Comparison of ENCODE assay signal across 24 cellular contexts in the genomic region with DNA sequence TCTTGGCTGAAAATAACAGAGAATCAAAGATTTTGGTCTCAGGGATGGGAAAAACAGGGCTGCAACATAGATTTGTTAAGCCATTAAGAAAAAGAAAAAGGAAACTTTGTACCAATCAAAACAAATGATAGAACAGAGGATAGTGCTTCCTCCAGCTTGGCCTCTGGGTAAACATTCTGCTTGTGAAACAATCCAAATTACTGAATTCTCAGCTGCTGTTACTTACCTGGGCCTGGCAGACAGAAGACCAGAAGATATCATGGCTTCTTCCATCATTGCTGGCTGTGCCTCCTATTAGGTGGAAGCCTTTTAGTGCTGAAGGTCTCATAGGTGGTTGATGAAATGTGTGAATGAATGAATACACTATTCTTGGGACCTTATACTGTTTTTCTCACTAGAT. TPM values are rescaled to one million over a fixed set of nuclear protein-coding genes. Genes with fewer than 3 reads are reported as not detected.
DNase-seq lines count a peak whose midpoint lies in the region; ATAC-seq and TF ChIP-seq lines count a peak whose summit lies in the region.
"Had no signal": no experiment of that assay in that cellular context is flagged by ENCODE, and none has a peak within 500 bp of the region (broad histone marks: within the 10 kb centered on the region; RNA-seq: fewer than 3 reads in every experiment).

No MANE protein-coding gene starts in this region.

- H3K9me3 ChIP-seq in WERI-Rb-1 (ENCODE audit: severe bottlenecking) (no peaks in the 10 kb centered on the region), tibial artery (no peaks in the 10 kb centered on the region)
- H3K9me3 ChIP-seq: BLaER1 had no signal

- intact Hi-C loops in dorsolateral prefrontal cortex (cut with DNase I) (no loop called here), tibial artery (cut with DNase I; ENCODE audit: low total_unique reads) (no loop called here)

- DNase-seq in WERI-Rb-1, result no peak
- no peak for DNase-seq in dorsolateral prefrontal cortex
- DNase-seq in tibial artery, result no peak
- DNase-seq in SHP77 (lab: John Stamatoyannopoulos, UW), result no peak
- DNase-seq in NCI-H524 treated with DMSO at 0.1 percent for 48 hours (lab: John Stamatoyannopoulos, UW), result no peak
- DNase-seq: activated CD8-positive, alpha-beta memory T cell treated with anti-CD3 and anti-CD28 coated beads for 24 hours; activated T-cell treated with anti-CD3 and anti-CD28 coated beads, Interleukin-2, amount 50 U/mL, for 1 hour; DMS79 treated with DMSO at 0.1 percent for 48 hours; H9; kidney glomerular epithelial cell; mesendoderm; naive thymus-derived CD4-positive, alpha-beta T cell; NCI-H146; NCI-H510A; NK-92 treated with Interleukin-12 subunit alpha and Interleukin-12 subunit beta, amount 100 ng/mL, for 24 hours; PC-9; retina; stimulated activated CD4-positive, alpha-beta T cell treated with anti-CD3 and anti-CD28 coated beads, Interleukin-4, amount 100 ng/mL, for 4 hours had no signal

- no peaks in the 10 kb centered on the region for H3K36me3 Mint-ChIP-seq in nephron (ENCODE audit: low read depth)

- H3K9me3 Mint-ChIP-seq in nephron, result no peaks in the 10 kb centered on the region
- H3K9me3 Mint-ChIP-seq: dendritic cell treated with granulocyte-macrophage colony-stimulating factor and Interleukin-4, amounts not matched to agents 40 ng/mL and 50 ng/mL, for 4 days; naive thymus-derived CD4-positive, alpha-beta T cell; stimulated activated naive CD8-positive, alpha-beta T cell treated with anti-CD3 and anti-CD28 coated beads, Interleukin-15, Interleukin-2, amounts not matched to agents 100 ng/mL and 50 ng/mL, for 24 hours had no signal

- TF ChIP-seq CTCF in WERI-Rb-1 (IDR thresholded peaks at IDR 0.05; ENCODE audit: low read depth, low read length), result no peak
- no peak for TF ChIP-seq CTCF in dorsolateral prefrontal cortex (IDR thresholded peaks at IDR 0.05 in 54 of 56, conservative IDR thresholded peaks at IDR 0.05 in 2 of 56; ENCODE audit: low read depth in 1 of 56, partially characterized antibody in 56 of 56)
- no peak for TF ChIP-seq CTCF in nephron (IDR thresholded peaks at IDR 0.05; ENCODE audit: unreplicated experiment in 3 of 3)
- no peak for TF ChIP-seq CTCF in tibial artery (IDR thresholded peaks at IDR 0.05)

- no peak for ATAC-seq in HG02571 (IDR thresholded peaks at IDR 0.05; ENCODE audit: unreplicated experiment)
- no peak for ATAC-seq in HG03342 (IDR thresholded peaks at IDR 0.05; ENCODE audit: unreplicated experiment)
- ATAC-seq: naive thymus-derived CD4-positive, alpha-beta T cell had no signal

- H3K27ac ChIP-seq in WERI-Rb-1 (peak overlapping the region; percentile 9), dorsolateral prefrontal cortex (peak overlapping the region in 35 of 59 donors; percentile 8 to 91 (median 57)), tibial artery (peak overlapping the region; percentile 59 to 67)
- H3K27ac ChIP-seq: BLaER1, PC-9 had no signal

- H3K36me3 ChIP-seq in WERI-Rb-1 (no peaks in the 10 kb centered on the region), tibial artery (no peaks in the 10 kb centered on the region)
- H3K36me3 ChIP-seq: BLaER1 had no signal

- H3K27me3 ChIP-seq in WERI-Rb-1 (ENCODE audit: insufficient read depth, low read depth, severe bottlenecking) (no peaks in the 10 kb centered on the region), dorsolateral prefrontal cortex (no peaks in the 10 kb centered on the region), tibial artery (no peaks in the 10 kb centered on the region)
- H3K27me3 ChIP-seq: BLaER1 had no signal

- peak overlapping the region; percentile 90 to 96 (median 93) for H3K27ac Mint-ChIP-seq in nephron
- H3K27ac Mint-ChIP-seq: dendritic cell treated with granulocyte-macrophage colony-stimulating factor and Interleukin-4, amounts not matched to agents 40 ng/mL and 50 ng/mL, for 4 days; naive thymus-derived CD4-positive, alpha-beta T cell; stimulated activated naive CD8-positive, alpha-beta T cell treated with anti-CD3 and anti-CD28 coated beads, Interleukin-15, Interleukin-2, amounts not matched to agents 100 ng/mL and 50 ng/mL, for 24 hours had no signal

- H3K4me1 ChIP-seq in tibial artery, result peaks cover 0 to 79% (median 49%) of the 10 kb centered on the region in 4 donors

- H3K4me1 Mint-ChIP-seq in nephron, result peaks cover 72% of the 10 kb centered on the region

- H3K4me3 ChIP-seq in WERI-Rb-1 (ENCODE audit: low read depth, low read length), result no peak overlapping the region
- H3K4me3 ChIP-seq in dorsolateral prefrontal cortex, result no peak overlapping the region
- H3K4me3 ChIP-seq in tibial artery, result no peak overlapping the region
- H3K4me3 ChIP-seq: BLaER1, PC-9 had no signal

- H3K4me3 Mint-ChIP-seq in nephron, result peak overlapping the region in 1 of 3 experiments; percentile 18
- H3K4me3 Mint-ChIP-seq: dendritic cell treated with granulocyte-macrophage colony-stimulating factor and Interleukin-4, amounts not matched to agents 40 ng/mL and 50 ng/mL, for 4 days; H9; naive thymus-derived CD4-positive, alpha-beta T cell; stimulated activated naive CD8-positive, alpha-beta T cell treated with anti-CD3 and anti-CD28 coated beads, Interleukin-15, Interleukin-2, amounts not matched to agents 100 ng/mL and 50 ng/mL, for 24 hours had no signal

- H3K27me3 Mint-ChIP-seq in nephron (ENCODE audit: low read depth), result no peaks in the 10 kb centered on the region
- H3K27me3 Mint-ChIP-seq: dendritic cell treated with granulocyte-macrophage colony-stimulating factor and Interleukin-4, amounts not matched to agents 40 ng/mL and 50 ng/mL, for 4 days had no signal

RNA-seq across cellular contexts. Expression of a gene that starts 22.1 kb away (rescaled TPM):
- 10 to 100 TPM; 13.3 to 65.5 (median 24.6) TPM for total RNA-seq in dorsolateral prefrontal cortex

Comparison
In these comparisons a context has a peak if more than half of its experiments do, and no peak if none do; other contexts are left out.
1. H3K27ac ChIP-seq: peak in every context shown above with its lines; median percentile 63 in tibial artery; 57 in dorsolateral prefrontal cortex; 9 in WERI-Rb-1.